ENCODE assay signal across 20 cellular contexts in genomic region chr11:129636926-129637325, GRCh38.
DNase-seq lines count a peak whose midpoint lies in the region; ATAC-seq and TF ChIP-seq lines count a peak whose summit lies in the region.
"Had no signal": no experiment of that assay in that cellular context is flagged by ENCODE, and none has a peak within 500 bp of the region (broad histone marks: within the 10 kb centered on the region; RNA-seq: fewer than 3 reads in every experiment).

No MANE protein-coding gene starts in this region.

- H3K9ac ChIP-seq in PC-3 (ENCODE audit: low read length) (peak overlapping the region; percentile 22; the same call in 1 of the 2 replicates), smooth muscle cell (ENCODE audit: low read depth) (peak overlapping the region; percentile 39)

- peaks cover 0 to 5% of the 10 kb centered on the region in 2 donors for H3K9me3 Mint-ChIP-seq in activated naive CD4-positive, alpha-beta T cell treated with anti-CD3 and anti-CD28 coated beads, Interleukin-2, amount 50 U/mL, for 72 hours
- H3K9me3 Mint-ChIP-seq: activated naive CD8-positive, alpha-beta T cell treated with anti-CD3 and anti-CD28 coated beads, Interleukin-2, amount 10 ng/mL, durations not matched to agents 7 days and 5 days; dendritic cell treated with granulocyte-macrophage colony-stimulating factor and Interleukin-4, amounts not matched to agents 40 ng/mL and 50 ng/mL, for 4 days had no signal

- H3K27me3 ChIP-seq in PC-3 (ENCODE audit: low read length) = no peaks in the 10 kb centered on the region
- no peaks in the 10 kb centered on the region for H3K27me3 ChIP-seq in esophagus squamous epithelium
- no peaks in the 10 kb centered on the region for H3K27me3 ChIP-seq in smooth muscle cell (ENCODE audit: low read depth)
- H3K27me3 ChIP-seq: sigmoid colon, SJSA1 had no signal

- CTCF ChIA-PET in PC-3 (lab: Charles Lee) = interaction anchor here (0.5 kb wide), 1 partner anchor 305 kb away, joined by 3 read pairs; no protein-coding TSS in a partner anchor

- WGBS in esophagus squamous epithelium, 2 donors = 38 to 44% methylated on average over 6 of the region's 6 CpGs
- WGBS in smooth muscle cell (ENCODE audit: low lambda C conversion rate) = 57% methylated on average over 6 of the region's 6 CpGs

- H3K4me2 ChIP-seq in PC-3 (ENCODE audit: low read length) (peak overlapping the region; percentile 4; the same call in 1 of the 2 replicates), smooth muscle cell (peak overlapping the region; percentile 13)

- H3K4me3 ChIP-seq in PC-3 (ENCODE audit: low read length) = no peak overlapping the region
- no peak overlapping the region for H3K4me3 ChIP-seq in esophagus squamous epithelium
- H3K4me3 ChIP-seq in smooth muscle cell = no peak overlapping the region
- H3K4me3 ChIP-seq: sigmoid colon, SJSA1 had no signal

- H3F3A ChIP-seq in PC-3 (ENCODE audit: low read length, unreplicated experiment) (peaks cover 5% of the 10 kb centered on the region), smooth muscle cell (ENCODE audit: low read depth) (peaks cover 13% of the 10 kb centered on the region)

- H3K79me2 ChIP-seq in PC-3 (ENCODE audit: low read length) (no peaks in the 10 kb centered on the region), smooth muscle cell (ENCODE audit: low read depth) (no peaks in the 10 kb centered on the region)

- H3K36me3 ChIP-seq in PC-3 (ENCODE audit: low read depth, low read length) (no peaks in the 10 kb centered on the region), esophagus squamous epithelium (no peaks in the 10 kb centered on the region), smooth muscle cell (ENCODE audit: low read depth) (no peaks in the 10 kb centered on the region)
- H3K36me3 ChIP-seq: sigmoid colon, SJSA1 had no signal

- POLR2A ChIA-PET in PC-3 (lab: Charles Lee; ENCODE audit: unreplicated experiment) = interaction anchor here (0.7 kb wide), 1 partner anchor 8 kb away, joined by 3 read pairs; no protein-coding TSS in a partner anchor

- no peak for TF ChIP-seq POLR2A in esophagus squamous epithelium (IDR thresholded peaks at IDR 0.05)

- peak in 1 of 2 donors; percentile 31 for ATAC-seq in activated naive CD4-positive, alpha-beta T cell treated with anti-CD3 and anti-CD28 coated beads, Interleukin-2, amount 50 U/mL, for 72 hours
- ATAC-seq in PC-3 = no peak
- ATAC-seq: left ventricle myocardium superior had no signal

- no peaks in the 10 kb centered on the region for H3K9me2 ChIP-seq in PC-3 (replicated peaks; ENCODE audit: low read length)

- no TSS peak for BruUV-seq in PC-3 (replicated peaks; lab: Mats Ljungman, UMichigan)

- intact Hi-C loops in PC-3 (cut with micrococcal nuclease) = loop anchor here (5.0 kb wide), 1 partner anchor 115 kb away; no protein-coding TSS in a partner anchor
- intact Hi-C loops in esophagus squamous epithelium (cut with DNase I) = no loop called here

- H4K20me1 ChIP-seq in PC-3 (ENCODE audit: low read length) (no peaks in the 10 kb centered on the region), smooth muscle cell (ENCODE audit: low read depth) (no peaks in the 10 kb centered on the region)

- H2AFZ ChIP-seq in PC-3 (ENCODE audit: low read length) = no peak overlapping the region
- H2AFZ ChIP-seq in smooth muscle cell (ENCODE audit: low read depth) = no peak overlapping the region

- DNase-seq in activated naive CD4-positive, alpha-beta T cell treated with anti-CD3 and anti-CD28 coated beads, Interleukin-2, amount 50 U/mL, for 72 hours (ENCODE audit: low spot score in 2 of 2) = no peak
- DNase-seq in activated naive CD4-positive, alpha-beta T cell treated with Interleukin-2 at 50 U/mL for 16 hours = no peak
- DNase-seq in PC-3 (no peak), esophagus squamous epithelium (lab: John Stamatoyannopoulos, UW) (no peak), smooth muscle cell (lab: John Stamatoyannopoulos, UW; ENCODE audit: unreplicated experiment) (no peak), GOT3 (lab: John Stamatoyannopoulos, UW) (no peak), NCI-H82 treated with DMSO at 0.1 percent for 48 hours (lab: John Stamatoyannopoulos, UW; ENCODE audit: unreplicated experiment) (no peak)
- DNase-seq: activated CD4-positive, CD25-positive, alpha-beta regulatory T cell treated with anti-CD3 and anti-CD28 coated beads, Interleukin-2, amount 50 U/mL, for 72 hours; activated CD8-positive, alpha-beta memory T cell treated with anti-CD3 and anti-CD28 coated beads, Interleukin-2, amount 50 U/mL, for 4 hours; activated naive CD8-positive, alpha-beta T cell treated with anti-CD3 and anti-CD28 coated beads, Interleukin-2, amount 10 ng/mL, durations not matched to agents 7 days and 5 days; CD8-positive, alpha-beta memory T cell; DND-41; left ventricle myocardium superior; naive B cell; NCI-H187; sigmoid colon; stimulated activated CD4-positive, alpha-beta T cell treated with anti-CD3 and anti-CD28 coated beads, Interleukin-2, amount 100 ng/mL, for 24 hours; T-helper 9 cell had no signal

- H3K9me3 ChIP-seq in PC-3 (ENCODE audit: low read length) (no peaks in the 10 kb centered on the region), esophagus squamous epithelium (no peaks in the 10 kb centered on the region), smooth muscle cell (replicated peaks; ENCODE audit: low read depth) (no peaks in the 10 kb centered on the region)
- H3K9me3 ChIP-seq: sigmoid colon, SJSA1 had no signal

- H3K27ac ChIP-seq in PC-3 (ENCODE audit: low read length) (peak overlapping the region; percentile 45), esophagus squamous epithelium (peak overlapping the region; percentile 66 to 89 (median 78)), smooth muscle cell (ENCODE audit: low read depth) (peak overlapping the region; percentile 87)
- H3K27ac ChIP-seq: sigmoid colon, SJSA1 had no signal

- peak overlapping the region; percentile 38 to 93 for H3K27ac Mint-ChIP-seq in activated naive CD4-positive, alpha-beta T cell treated with anti-CD3 and anti-CD28 coated beads, Interleukin-2, amount 50 U/mL, for 72 hours
- H3K27ac Mint-ChIP-seq: activated naive CD8-positive, alpha-beta T cell treated with anti-CD3 and anti-CD28 coated beads, Interleukin-2, amount 10 ng/mL, durations not matched to agents 7 days and 5 days; CD8-positive, alpha-beta memory T cell; dendritic cell treated with granulocyte-macrophage colony-stimulating factor and Interleukin-4, amounts not matched to agents 40 ng/mL and 50 ng/mL, for 4 days had no signal

- H3K4me1 ChIP-seq in PC-3 (ENCODE audit: insufficient read depth, low read length) = peaks cover 48% of the 10 kb centered on the region
- H3K4me1 ChIP-seq in esophagus squamous epithelium = peaks cover 0 to 67% (median 14%) of the 10 kb centered on the region in 3 donors
- peaks cover 8% of the 10 kb centered on the region for H3K4me1 ChIP-seq in smooth muscle cell (ENCODE audit: low read depth)
- H3K4me1 ChIP-seq: sigmoid colon had no signal

- H3K36me3 Mint-ChIP-seq in activated naive CD4-positive, alpha-beta T cell treated with anti-CD3 and anti-CD28 coated beads, Interleukin-2, amount 50 U/mL, for 72 hours = peaks cover 4 to 47% of the 10 kb centered on the region in 2 donors
- H3K36me3 Mint-ChIP-seq: activated naive CD8-positive, alpha-beta T cell treated with anti-CD3 and anti-CD28 coated beads, Interleukin-2, amount 10 ng/mL, durations not matched to agents 7 days and 5 days; CD8-positive, alpha-beta memory T cell; naive B cell had no signal

- TF ChIP-seq CTCF in PC-3 (conservative IDR thresholded peaks at IDR 0.05; ENCODE audit: low read depth, low read length) (no peak), esophagus squamous epithelium (IDR thresholded peaks at IDR 0.05) (no peak), smooth muscle cell (IDR thresholded peaks at IDR 0.05; ENCODE audit: borderline replicate concordance, insufficient read depth, poor library complexity, severe bottlenecking) (no peak)
